In genomic region chr4:141807073-141807472, GRCh38 we compare ENCODE assay signal across 19 cellular contexts.
A peak's percentile ranks its signal among the peaks of the same experiment; 100 is the strongest.
DNase-seq lines count a peak whose midpoint lies in the region; ATAC-seq, FAIRE-seq and TF ChIP-seq lines count a peak whose summit lies in the region.
"Had no signal": no experiment of that assay in that cellular context is flagged by ENCODE, and none has a peak within 500 bp of the region (broad histone marks: within the 10 kb centered on the region; RNA-seq: fewer than 3 reads in every experiment).

No MANE protein-coding gene starts in this region.

- 98% methylated on average over 3 of the region's 3 CpGs; no CpG with 5 or more reads in 1 of the 2 experiments for WGBS in H1 (ENCODE audit: extremely low coverage in 1 of 2, insufficient coverage in 1 of 2, insufficient read length in 1 of 2, insufficient replicate concordance in 2 of 2, low coverage in 1 of 2, low lambda C conversion rate in 2 of 2, missing lambda C conversion rate in 1 of 2), 2 experiments
- 95% methylated on average over 3 of the region's 3 CpGs for WGBS in prostate gland

- H3K18ac ChIP-seq in H1 (ENCODE audit: extremely low read depth, low read length): no peak overlapping the region

- TF ChIP-seq POLR2A in H1 (IDR thresholded peaks at IDR 0.05; ENCODE audit: control extremely low read depth in 1 of 2, low read depth in 2 of 2, low read length in 2 of 2) (no peak), prostate gland (IDR thresholded peaks at IDR 0.05) (no peak)

- H4K20me1 ChIP-seq in GM23338 (replicated peaks; ENCODE audit: insufficient read depth): no peaks in the 10 kb centered on the region
- H4K20me1 ChIP-seq in H1 (replicated peaks in 1 of 2; ENCODE audit: control insufficient read depth in 1 of 2, insufficient read depth in 2 of 2, low read length in 2 of 2): no peaks in the 10 kb centered on the region

- no peak overlapping the region for H3K4ac ChIP-seq in H1 (replicated peaks; ENCODE audit: insufficient read length, low read depth, low read length)

- H4K91ac ChIP-seq in H1 (replicated peaks; ENCODE audit: insufficient read length, low read length): no peak overlapping the region

- no peaks in the 10 kb centered on the region for H3K27me3 Mint-ChIP-seq in GM23338 (ENCODE audit: insufficient read depth, low read depth, poor library complexity)

- H3K4me1 ChIP-seq in GM23338 (ENCODE audit: insufficient read depth) (peaks cover 6% of the 10 kb centered on the region; the same call in 1 of the 2 replicates), H1 (replicated peaks in 1 of 4; ENCODE audit: control insufficient read depth in 3 of 4, insufficient read depth in 4 of 4, low read length in 3 of 4) (no peaks in the 10 kb centered on the region; a peak in 1 of 7 replicates), prostate gland (replicated peaks) (no peaks in the 10 kb centered on the region)
- H3K4me1 ChIP-seq: right lobe of liver, vagina had no signal

- no peaks in the 10 kb centered on the region for H3F3A ChIP-seq in GM23338 (replicated peaks; ENCODE audit: low read depth)

- H3K4me3 Mint-ChIP-seq in GM23338: no peak overlapping the region
- H3K4me3 Mint-ChIP-seq: nephron had no signal

- H2BK12ac ChIP-seq in H1 (ENCODE audit: low read depth, low read length): no peak overlapping the region

- no peak overlapping the region for H2BK5ac ChIP-seq in H1 (ENCODE audit: low read depth, low read length)

- no peak overlapping the region for H2BK20ac ChIP-seq in H1 (ENCODE audit: low read length)

- H2BK120ac ChIP-seq in H1 (replicated peaks; ENCODE audit: low read depth, low read length): no peak overlapping the region

- no peaks in the 10 kb centered on the region for H3K79me2 ChIP-seq in GM23338 (replicated peaks; ENCODE audit: insufficient read depth)
- no peaks in the 10 kb centered on the region for H3K79me2 ChIP-seq in H1 (ENCODE audit: control insufficient read depth in 1 of 2, insufficient read depth in 2 of 2, low read length in 2 of 2)

- H3K23ac ChIP-seq in H1 (ENCODE audit: insufficient read length): no peak overlapping the region

- H3K27ac Mint-ChIP-seq in GM23338: no peak overlapping the region
- H3K27ac Mint-ChIP-seq: nephron had no signal

- H2AFZ ChIP-seq in GM23338: no peak overlapping the region
- peak overlapping the region; percentile 8; the same call in 1 of the 2 replicates for H2AFZ ChIP-seq in H1 (ENCODE audit: low read length)

- no peaks in the 10 kb centered on the region for H3K36me3 Mint-ChIP-seq in GM23338 (ENCODE audit: low read depth)

- peaks cover 17% of the 10 kb centered on the region for H3K4me1 Mint-ChIP-seq in GM23338
- H3K4me1 Mint-ChIP-seq: nephron had no signal

- no peak overlapping the region for H3K9ac ChIP-seq in H1 (replicated peaks in 1 of 4; ENCODE audit: extremely low read depth in 1 of 4, low read depth in 3 of 4, low read length in 3 of 4)
- H3K9ac ChIP-seq: KMS-11 had no signal

- H3K36me3 ChIP-seq in GM23338 (ENCODE audit: insufficient read depth): no peaks in the 10 kb centered on the region
- H3K36me3 ChIP-seq in H1 (ENCODE audit: control insufficient read depth in 2 of 4, insufficient read depth in 4 of 4, low read length in 3 of 4): no peaks in the 10 kb centered on the region
- no peaks in the 10 kb centered on the region for H3K36me3 ChIP-seq in prostate gland
- H3K36me3 ChIP-seq: right lobe of liver, SJSA1, vagina had no signal

- CTCF ChIA-PET in H1 (lab: Charles Lee; ENCODE audit: partially characterized antibody): no interaction called here

- no peak overlapping the region for H4K5ac ChIP-seq in H1 (ENCODE audit: insufficient read length, low read depth, low read length)

- no peak overlapping the region for H3K56ac ChIP-seq in H1 (replicated peaks; ENCODE audit: insufficient read length, low read depth, low read length)

- intact Hi-C loops in prostate gland (cut with DNase I): no loop called here

- no peak for TF ChIP-seq EP300 in H1 (IDR thresholded peaks at IDR 0.05; ENCODE audit: borderline replicate concordance in 1 of 2, low read depth in 2 of 2, low read length in 2 of 2)

- H2AK5ac ChIP-seq in H1 (ENCODE audit: low read depth, low read length): no peak overlapping the region

- H3K4me3 ChIP-seq in GM23338 (no peak overlapping the region), H1 (ENCODE audit: extremely low read depth in 1 of 4, insufficient read depth in 2 of 4, low read depth in 3 of 4, low read length in 4 of 4) (no peak overlapping the region), prostate gland (no peak overlapping the region)
- H3K4me3 ChIP-seq: right lobe of liver, SJSA1, vagina had no signal

- no peaks in the 10 kb centered on the region for H3K9me2 ChIP-seq in GM23338 (ENCODE audit: insufficient read depth)

- H3K27me3 ChIP-seq in GM23338 (ENCODE audit: insufficient read depth) (no peaks in the 10 kb centered on the region), H1 (replicated peaks in 1 of 4; ENCODE audit: control insufficient read depth in 3 of 4, extremely low read depth in 1 of 4, insufficient read depth in 3 of 4, low read length in 3 of 4) (peaks cover 0 to 1% (median 0%) of the 10 kb centered on the region in 4 experiments; a peak in 1 of 7 replicates), prostate gland (replicated peaks; ENCODE audit: insufficient read depth) (no peaks in the 10 kb centered on the region)
- H3K27me3 ChIP-seq: right lobe of liver, SJSA1, vagina had no signal

- no peak for TF ChIP-seq CTCF in GM23338 (conservative IDR thresholded peaks at IDR 0.05; ENCODE audit: low read depth in 2 of 2)
- no peak for TF ChIP-seq CTCF in H1 (IDR thresholded peaks at IDR 0.05; ENCODE audit: control extremely low read depth in 1 of 3, insufficient read depth in 1 of 3, low read depth in 1 of 3, low read length in 3 of 3)
- TF ChIP-seq CTCF in prostate gland (IDR thresholded peaks at IDR 0.05): no peak

- H3K79me1 ChIP-seq in H1 (ENCODE audit: low read depth, low read length): no peaks in the 10 kb centered on the region

- no peak for TF ChIP-seq RAD21 in H1 (IDR thresholded peaks at IDR 0.05 in 1 of 2, conservative IDR thresholded peaks at IDR 0.05 in 1 of 2; ENCODE audit: low read depth in 2 of 2, low read length in 2 of 2)

- DNase-seq in GM23338 (ENCODE audit: low spot score) (no peak), NCI-H69 (lab: John Stamatoyannopoulos, UW) (peak; percentile 5), H1 (ENCODE audit: low read depth in 1 of 2, low spot score in 2 of 2) (no peak), renal cortical epithelial cell (ENCODE audit: low read depth) (peak; percentile 60), prostate gland (ENCODE audit: low spot score) (no peak), NCI-H1694 (lab: John Stamatoyannopoulos, UW) (no peak), NCI-H526 treated with DMSO at 0.1 percent for 48 hours (lab: John Stamatoyannopoulos, UW) (no peak)
- DNase-seq: activated naive CD4-positive, alpha-beta T cell; central memory CD4-positive, alpha-beta T cell; GDM1; NCI-H187 treated with DMSO at 0.1 percent for 48 hours; NCI-H774; right lobe of liver; stimulated activated naive CD8-positive, alpha-beta T cell treated with anti-CD3 and anti-CD28 coated beads, Interleukin-15, Interleukin-2, amounts not matched to agents 100 U/mL and 50 U/mL, for 24 hours had no signal

- POLR2A ChIA-PET in H1 (lab: Charles Lee; ENCODE audit: partially characterized antibody): no interaction called here

- H3K9me3 ChIP-seq in H1 (ENCODE audit: insufficient read depth in 2 of 2, low read depth in 1 of 2, low read length in 1 of 2): no peaks in the 10 kb centered on the region
- H3K9me3 ChIP-seq in prostate gland: no peaks in the 10 kb centered on the region
- H3K9me3 ChIP-seq: right lobe of liver, SJSA1, vagina had no signal

- H3K4me2 ChIP-seq in GM23338 (peak overlapping the region; percentile 29; the same call in 1 of the 2 replicates), H1 (ENCODE audit: insufficient read depth in 1 of 2, low read depth in 2 of 2, low read length in 2 of 2) (no peak overlapping the region)
- H3K4me2 ChIP-seq: KMS-11 had no signal

- FAIRE-seq in H1 (lab: Jason Lieb, UNC): no peak
- FAIRE-seq: TTC549 had no signal

- no peak overlapping the region for H2BK15ac ChIP-seq in H1 (ENCODE audit: low read length)

- H3K9me3 Mint-ChIP-seq in GM23338: no peaks in the 10 kb centered on the region
- H3K9me3 Mint-ChIP-seq: nephron had no signal

- no peak overlapping the region for H3K27ac ChIP-seq in GM23338 (ENCODE audit: low read depth)
- no peak overlapping the region for H3K27ac ChIP-seq in H1 (ENCODE audit: low read depth, low read length)
- H3K27ac ChIP-seq in prostate gland: no peak overlapping the region
- H3K27ac ChIP-seq: KMS-11, right lobe of liver, SJSA1, vagina had no signal

- no peak overlapping the region for H4K8ac ChIP-seq in H1 (ENCODE audit: extremely low read depth, insufficient read depth, low read length)

- no peak for ATAC-seq in GM23338
- ATAC-seq: right lobe of liver; stimulated activated naive CD8-positive, alpha-beta T cell treated with anti-CD3 and anti-CD28 coated beads, Interleukin-15, Interleukin-2, amounts not matched to agents 100 U/mL and 50 U/mL, for 24 hours had no signal

- no peak overlapping the region for H3K14ac ChIP-seq in H1 (ENCODE audit: insufficient read length)

- H3K23me2 ChIP-seq in H1 (ENCODE audit: low read depth, low read length): no peaks in the 10 kb centered on the region

TF ChIP-seq in GM23338, 12 proteins besides CTCF, POLR2A, EP300 and RAD21 (continues in another document):
- TF ChIP-seq NANOG (IDR thresholded peaks at IDR 0.05; ENCODE audit: borderline replicate concordance): no peak
- no peak for TF ChIP-seq ZNF331 (CRISPR knock-in tag; IDR thresholded peaks at IDR 0.05; ENCODE audit: low read depth)
- TF ChIP-seq POLR2AphosphoS5 (IDR thresholded peaks at IDR 0.05; ENCODE audit: low read depth): no peak

TF ChIP-seq in H1, 55 proteins besides CTCF, POLR2A, EP300 and RAD21 (continues in another document):
- TF ChIP-seq TCF12 (IDR thresholded peaks at IDR 0.05; ENCODE audit: low read depth, low read length): no peak
- no peak for TF ChIP-seq E2F6 (IDR thresholded peaks at IDR 0.05)
- no peak for TF ChIP-seq CHD2 (IDR thresholded peaks at IDR 0.05; ENCODE audit: low read length)
- TF ChIP-seq RXRA (IDR thresholded peaks at IDR 0.05; ENCODE audit: insufficient read depth, low read depth, low read length): no peak
- no peak for TF ChIP-seq CTBP2 (IDR thresholded peaks at IDR 0.05; ENCODE audit: borderline replicate concordance, insufficient read depth, insufficient read length, low read length)
- TF ChIP-seq RNF2 (IDR thresholded peaks at IDR 0.05; ENCODE audit: borderline replicate concordance, low read depth, low read length, missing control alignments, poor library complexity, severe bottlenecking): no peak
- TF ChIP-seq NANOG (IDR thresholded peaks at IDR 0.05; ENCODE audit: insufficient read depth, low read depth, low read length, poor library complexity, severe bottlenecking): no peak
- no peak for TF ChIP-seq HDAC6 (IDR thresholded peaks at IDR 0.05; ENCODE audit: low read depth, low read length)
- TF ChIP-seq EGR1 (IDR thresholded peaks at IDR 0.05; ENCODE audit: borderline replicate concordance, low read depth, low read length): no peak

Comparison
In these comparisons a context has a peak if more than half of its experiments do, and no peak if none do; other contexts are left out.
1. DNase-seq: peak in NCI-H69 (single experiment) and renal cortical epithelial cell (single experiment); none in GM23338 (single experiment), H1 (0 of 2), prostate gland (single experiment), NCI-H1694 (single experiment) and NCI-H526 treated with DMSO at 0.1 percent for 48 hours (single experiment).